1 cellular context compared by ENCODE assay signal in the genomic region with DNA sequence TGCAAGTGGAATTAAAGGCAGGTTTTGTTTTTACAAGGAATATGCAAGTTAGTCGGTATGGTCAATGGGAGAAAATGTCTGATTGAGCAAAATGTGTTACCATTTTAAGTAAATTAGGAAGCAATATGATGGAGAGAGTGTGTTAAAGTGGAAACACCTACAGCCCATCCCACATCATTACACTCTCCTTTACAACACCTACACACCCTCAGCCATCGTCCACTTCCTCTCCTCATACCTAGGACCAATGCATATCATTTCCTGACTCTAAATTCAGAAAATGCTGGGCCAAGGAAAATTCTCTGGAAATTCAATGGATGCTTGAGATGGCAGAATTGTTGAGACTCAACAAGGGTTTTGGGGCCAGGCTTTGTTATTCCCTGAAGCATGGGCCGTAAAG.
TF ChIP-seq lines count a peak whose summit lies in the region.

No MANE protein-coding gene starts in this region.

TF ChIP-seq in GM23338, 12 proteins besides CTCF, POLR2A, EP300 and RAD21 (continued from another document):
- TF ChIP-seq, protein P1, sequence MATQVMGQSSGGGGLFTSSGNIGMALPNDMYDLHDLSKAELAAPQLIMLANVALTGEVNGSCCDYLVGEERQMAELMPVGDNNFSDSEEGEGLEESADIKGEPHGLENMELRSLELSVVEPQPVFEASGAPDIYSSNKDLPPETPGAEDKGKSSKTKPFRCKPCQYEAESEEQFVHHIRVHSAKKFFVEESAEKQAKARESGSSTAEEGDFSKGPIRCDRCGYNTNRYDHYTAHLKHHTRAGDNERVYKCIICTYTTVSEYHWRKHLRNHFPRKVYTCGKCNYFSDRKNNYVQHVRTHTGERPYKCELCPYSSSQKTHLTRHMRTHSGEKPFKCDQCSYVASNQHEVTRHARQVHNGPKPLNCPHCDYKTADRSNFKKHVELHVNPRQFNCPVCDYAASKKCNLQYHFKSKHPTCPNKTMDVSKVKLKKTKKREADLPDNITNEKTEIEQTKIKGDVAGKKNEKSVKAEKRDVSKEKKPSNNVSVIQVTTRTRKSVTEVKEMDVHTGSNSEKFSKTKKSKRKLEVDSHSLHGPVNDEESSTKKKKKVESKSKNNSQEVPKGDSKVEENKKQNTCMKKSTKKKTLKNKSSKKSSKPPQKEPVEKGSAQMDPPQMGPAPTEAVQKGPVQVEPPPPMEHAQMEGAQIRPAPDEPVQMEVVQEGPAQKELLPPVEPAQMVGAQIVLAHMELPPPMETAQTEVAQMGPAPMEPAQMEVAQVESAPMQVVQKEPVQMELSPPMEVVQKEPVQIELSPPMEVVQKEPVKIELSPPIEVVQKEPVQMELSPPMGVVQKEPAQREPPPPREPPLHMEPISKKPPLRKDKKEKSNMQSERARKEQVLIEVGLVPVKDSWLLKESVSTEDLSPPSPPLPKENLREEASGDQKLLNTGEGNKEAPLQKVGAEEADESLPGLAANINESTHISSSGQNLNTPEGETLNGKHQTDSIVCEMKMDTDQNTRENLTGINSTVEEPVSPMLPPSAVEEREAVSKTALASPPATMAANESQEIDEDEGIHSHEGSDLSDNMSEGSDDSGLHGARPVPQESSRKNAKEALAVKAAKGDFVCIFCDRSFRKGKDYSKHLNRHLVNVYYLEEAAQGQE (IDR thresholded peaks at IDR 0.05; ENCODE audit: unreplicated experiment): no peak
- TF ChIP-seq ZNF114 (CRISPR knock-in tag; IDR thresholded peaks at IDR 0.05) (no peak), POLR2AphosphoS5 (IDR thresholded peaks at IDR 0.05; ENCODE audit: low read depth) (no peak), STAT1 (IDR thresholded peaks at IDR 0.05; ENCODE audit: unreplicated experiment) (no peak), NANOG (IDR thresholded peaks at IDR 0.05; ENCODE audit: borderline replicate concordance) (no peak), EZH2phosphoT487 (IDR thresholded peaks at IDR 0.05; ENCODE audit: unreplicated experiment) (no peak)
- TF ChIP-seq, protein P2, sequence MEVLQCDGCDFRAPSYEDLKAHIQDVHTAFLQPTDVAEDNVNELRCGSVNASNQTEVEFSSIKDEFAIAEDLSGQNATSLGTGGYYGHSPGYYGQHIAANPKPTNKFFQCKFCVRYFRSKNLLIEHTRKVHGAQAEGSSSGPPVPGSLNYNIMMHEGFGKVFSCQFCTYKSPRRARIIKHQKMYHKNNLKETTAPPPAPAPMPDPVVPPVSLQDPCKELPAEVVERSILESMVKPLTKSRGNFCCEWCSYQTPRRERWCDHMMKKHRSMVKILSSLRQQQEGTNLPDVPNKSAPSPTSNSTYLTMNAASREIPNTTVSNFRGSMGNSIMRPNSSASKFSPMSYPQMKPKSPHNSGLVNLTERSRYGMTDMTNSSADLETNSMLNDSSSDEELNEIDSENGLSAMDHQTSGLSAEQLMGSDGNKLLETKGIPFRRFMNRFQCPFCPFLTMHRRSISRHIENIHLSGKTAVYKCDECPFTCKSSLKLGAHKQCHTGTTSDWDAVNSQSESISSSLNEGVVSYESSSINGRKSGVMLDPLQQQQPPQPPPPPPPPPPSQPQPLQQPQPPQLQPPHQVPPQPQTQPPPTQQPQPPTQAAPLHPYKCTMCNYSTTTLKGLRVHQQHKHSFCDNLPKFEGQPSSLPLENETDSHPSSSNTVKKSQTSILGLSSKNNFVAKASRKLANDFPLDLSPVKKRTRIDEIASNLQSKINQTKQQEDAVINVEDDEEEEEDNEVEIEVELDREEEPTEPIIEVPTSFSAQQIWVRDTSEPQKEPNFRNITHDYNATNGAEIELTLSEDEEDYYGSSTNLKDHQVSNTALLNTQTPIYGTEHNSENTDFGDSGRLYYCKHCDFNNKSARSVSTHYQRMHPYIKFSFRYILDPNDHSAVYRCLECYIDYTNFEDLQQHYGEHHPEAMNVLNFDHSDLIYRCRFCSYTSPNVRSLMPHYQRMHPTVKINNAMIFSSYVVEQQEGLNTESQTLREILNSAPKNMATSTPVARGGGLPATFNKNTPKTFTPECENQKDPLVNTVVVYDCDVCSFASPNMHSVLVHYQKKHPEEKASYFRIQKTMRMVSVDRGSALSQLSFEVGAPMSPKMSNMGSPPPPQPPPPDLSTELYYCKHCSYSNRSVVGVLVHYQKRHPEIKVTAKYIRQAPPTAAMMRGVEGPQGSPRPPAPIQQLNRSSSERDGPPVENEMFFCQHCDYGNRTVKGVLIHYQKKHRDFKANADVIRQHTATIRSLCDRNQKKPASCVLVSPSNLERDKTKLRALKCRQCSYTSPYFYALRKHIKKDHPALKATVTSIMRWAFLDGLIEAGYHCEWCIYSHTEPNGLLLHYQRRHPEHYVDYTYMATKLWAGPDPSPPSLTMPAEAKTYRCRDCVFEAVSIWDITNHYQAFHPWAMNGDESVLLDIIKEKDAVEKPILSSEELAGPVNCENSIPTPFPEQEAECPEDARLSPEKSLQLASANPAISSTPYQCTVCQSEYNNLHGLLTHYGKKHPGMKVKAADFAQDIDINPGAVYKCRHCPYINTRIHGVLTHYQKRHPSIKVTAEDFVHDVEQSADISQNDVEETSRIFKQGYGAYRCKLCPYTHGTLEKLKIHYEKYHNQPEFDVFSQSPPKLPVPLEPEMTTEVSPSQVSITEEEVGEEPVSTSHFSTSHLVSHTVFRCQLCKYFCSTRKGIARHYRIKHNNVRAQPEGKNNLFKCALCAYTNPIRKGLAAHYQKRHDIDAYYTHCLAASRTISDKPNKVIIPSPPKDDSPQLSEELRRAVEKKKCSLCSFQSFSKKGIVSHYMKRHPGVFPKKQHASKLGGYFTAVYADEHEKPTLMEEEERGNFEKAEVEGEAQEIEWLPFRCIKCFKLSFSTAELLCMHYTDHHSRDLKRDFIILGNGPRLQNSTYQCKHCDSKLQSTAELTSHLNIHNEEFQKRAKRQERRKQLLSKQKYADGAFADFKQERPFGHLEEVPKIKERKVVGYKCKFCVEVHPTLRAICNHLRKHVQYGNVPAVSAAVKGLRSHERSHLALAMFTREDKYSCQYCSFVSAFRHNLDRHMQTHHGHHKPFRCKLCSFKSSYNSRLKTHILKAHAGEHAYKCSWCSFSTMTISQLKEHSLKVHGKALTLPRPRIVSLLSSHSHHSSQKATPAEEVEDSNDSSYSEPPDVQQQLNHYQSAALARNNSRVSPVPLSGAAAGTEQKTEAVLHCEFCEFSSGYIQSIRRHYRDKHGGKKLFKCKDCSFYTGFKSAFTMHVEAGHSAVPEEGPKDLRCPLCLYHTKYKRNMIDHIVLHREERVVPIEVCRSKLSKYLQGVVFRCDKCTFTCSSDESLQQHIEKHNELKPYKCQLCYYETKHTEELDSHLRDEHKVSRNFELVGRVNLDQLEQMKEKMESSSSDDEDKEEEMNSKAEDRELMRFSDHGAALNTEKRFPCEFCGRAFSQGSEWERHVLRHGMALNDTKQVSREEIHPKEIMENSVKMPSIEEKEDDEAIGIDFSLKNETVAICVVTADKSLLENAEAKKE (CRISPR knock-in tag; IDR thresholded peaks at IDR 0.05): no peak
